15 cellular contexts compared by ENCODE assay signal in the genomic region with DNA sequence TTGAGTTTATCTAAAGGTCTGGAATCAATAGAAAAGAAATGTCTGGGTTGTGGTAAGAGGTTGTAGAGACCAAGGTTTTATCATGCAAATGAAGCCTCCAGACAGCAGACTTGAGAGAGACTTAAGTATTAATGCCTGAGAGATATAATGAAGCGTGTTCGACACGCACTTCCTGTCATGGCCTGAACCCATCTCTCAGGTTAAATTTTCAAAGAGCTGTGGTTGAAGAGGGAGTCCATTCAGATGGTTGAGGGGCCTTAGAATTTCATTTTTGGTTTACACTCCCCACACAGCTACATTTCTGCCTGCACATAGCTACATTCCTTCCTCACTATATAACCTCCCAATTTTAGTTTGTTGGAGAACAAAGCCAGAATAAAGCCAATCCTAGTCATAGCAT.
DNase-seq lines count a peak whose midpoint lies in the region; ATAC-seq lines count a peak whose summit lies in the region.
"Had no signal": no experiment of that assay in that cellular context is flagged by ENCODE, and none has a peak within 500 bp of the region (broad histone marks: within the 10 kb centered on the region; RNA-seq: fewer than 3 reads in every experiment).

No MANE protein-coding gene starts in this region.

- DNase-seq in central memory CD8-positive, alpha-beta T cell (ENCODE audit: low spot score in 2 of 2) = no peak
- DNase-seq in NCI-H1436 treated with DMSO at 0.1 percent for 48 hours (lab: John Stamatoyannopoulos, UW) (no peak), NK-92 (lab: John Stamatoyannopoulos, UW; ENCODE audit: unreplicated experiment) (no peak), NCI-H446 (lab: John Stamatoyannopoulos, UW) (no peak)
- no peak for DNase-seq in stimulated activated CD4-positive, alpha-beta T cell treated with anti-CD3 and anti-CD28 coated beads, Interleukin-15, amount 100 ng/mL, for 24 hours
- DNase-seq: activated CD4-positive, alpha-beta T cell treated with anti-CD3 and anti-CD28 coated beads for 1 hour; hypothalamus; NK-92 treated with Interleukin-12 subunit alpha and Interleukin-12 subunit beta, amount 100 ng/mL, for 24 hours; Right ventricle myocardium superior; spleen had no signal

- ATAC-seq in GM18508 (IDR thresholded peaks at IDR 0.05; ENCODE audit: insufficient read depth, unreplicated experiment) (peak; percentile 58), GM21529 (IDR thresholded peaks at IDR 0.05; ENCODE audit: unreplicated experiment) (peak; percentile 51), HG03159 (IDR thresholded peaks at IDR 0.05; ENCODE audit: unreplicated experiment) (peak; percentile 73)
- peak; percentile 19 for ATAC-seq in central memory CD8-positive, alpha-beta T cell (replicated peaks; ENCODE audit: extremely low read depth, poor library complexity, severe bottlenecking)
- ATAC-seq: activated naive CD4-positive, alpha-beta T cell treated with anti-CD3 and anti-CD28 coated beads, Interleukin-2, amount 50 U/mL, for 72 hours had no signal

- H3K36me3 Mint-ChIP-seq in central memory CD8-positive, alpha-beta T cell (ENCODE audit: insufficient read depth) = no peaks in the 10 kb centered on the region
- H3K36me3 Mint-ChIP-seq: activated naive CD4-positive, alpha-beta T cell treated with anti-CD3 and anti-CD28 coated beads, Interleukin-2, amount 50 U/mL, for 72 hours had no signal

- H3K4me1 Mint-ChIP-seq in central memory CD8-positive, alpha-beta T cell = peaks cover 26% of the 10 kb centered on the region

- H3K27ac Mint-ChIP-seq in central memory CD8-positive, alpha-beta T cell (ENCODE audit: low read depth) = no peak overlapping the region
- H3K27ac Mint-ChIP-seq: activated naive CD4-positive, alpha-beta T cell treated with anti-CD3 and anti-CD28 coated beads, Interleukin-2, amount 50 U/mL, for 72 hours; stimulated activated naive CD8-positive, alpha-beta T cell treated with anti-CD3 and anti-CD28 coated beads, Interleukin-15, Interleukin-2, amounts not matched to agents 100 ng/mL and 50 ng/mL, for 24 hours had no signal

- no peaks in the 10 kb centered on the region for H3K9me3 Mint-ChIP-seq in central memory CD8-positive, alpha-beta T cell
- H3K9me3 Mint-ChIP-seq: activated naive CD4-positive, alpha-beta T cell treated with anti-CD3 and anti-CD28 coated beads, Interleukin-2, amount 50 U/mL, for 72 hours; stimulated activated naive CD8-positive, alpha-beta T cell treated with anti-CD3 and anti-CD28 coated beads, Interleukin-15, Interleukin-2, amounts not matched to agents 100 ng/mL and 50 ng/mL, for 24 hours had no signal

- H3K27me3 Mint-ChIP-seq in central memory CD8-positive, alpha-beta T cell = no peaks in the 10 kb centered on the region
- H3K27me3 Mint-ChIP-seq: stimulated activated naive CD8-positive, alpha-beta T cell treated with anti-CD3 and anti-CD28 coated beads, Interleukin-15, Interleukin-2, amounts not matched to agents 100 ng/mL and 50 ng/mL, for 24 hours had no signal

- no peak overlapping the region for H3K4me3 Mint-ChIP-seq in central memory CD8-positive, alpha-beta T cell
- H3K4me3 Mint-ChIP-seq: stimulated activated naive CD8-positive, alpha-beta T cell treated with anti-CD3 and anti-CD28 coated beads, Interleukin-15, Interleukin-2, amounts not matched to agents 100 ng/mL and 50 ng/mL, for 24 hours had no signal

Comparison
In these comparisons a context has a peak if more than half of its experiments do, and no peak if none do; other contexts are left out.
1. ATAC-seq: peak in every context shown above with its lines; median percentile 73 in HG03159; 58 in GM18508; 51 in GM21529; 19 in central memory CD8-positive, alpha-beta T cell.